ENCODE assay signal across 20 cellular contexts in genomic region chr11:111426615-111427014, GRCh38. TPM values are rescaled to one million over a fixed set of nuclear protein-coding genes. Genes with fewer than 3 reads are reported as not detected.
DNase-seq lines count a peak whose midpoint lies in the region; ATAC-seq and TF ChIP-seq lines count a peak whose summit lies in the region.
"Had no signal": no experiment of that assay in that cellular context is flagged by ENCODE, and none has a peak within 500 bp of the region (broad histone marks: within the 10 kb centered on the region; RNA-seq: fewer than 3 reads in every experiment).

No MANE protein-coding gene starts in this region.

- H3K4me2 ChIP-seq in BLaER1 treated with 17β-estradiol and CSF1 and Interleukin-3, amounts not matched to agents 10 nM and 100 nM = peak overlapping the region in 8 of 11 experiments; percentile 58 to 88 (median 79); a peak in 16 of 22 replicates

- no peak overlapping the region for H3K4me3 ChIP-seq in BLaER1 treated with 17β-estradiol and CSF1 and Interleukin-3, amounts not matched to agents 10 nM and 100 nM
- no peak overlapping the region for H3K4me3 ChIP-seq in left lung
- H3K4me3 ChIP-seq: adrenal gland, heart left ventricle, MG63, SJSA1, skin epidermis, upper lobe of left lung had no signal

- H3K9ac ChIP-seq in BLaER1 treated with 17β-estradiol and CSF1 and Interleukin-3, amounts not matched to agents 10 nM and 100 nM = peak overlapping the region in 1 of 11 experiments; percentile 43; a peak in 1 of 22 replicates

- H3K27me3 Mint-ChIP-seq in T-helper 17 cell = peaks cover 48% of the 10 kb centered on the region

- H3K36me3 ChIP-seq in BLaER1 treated with 17β-estradiol and CSF1 and Interleukin-3, amounts not matched to agents 10 nM and 100 nM = no peaks in the 10 kb centered on the region
- no peaks in the 10 kb centered on the region for H3K36me3 ChIP-seq in left lung
- H3K36me3 ChIP-seq: adrenal gland, heart left ventricle, MG63, SJSA1, upper lobe of left lung had no signal

- TF ChIP-seq CTCF in left lung (IDR thresholded peaks at IDR 0.05) = no peak

- peaks cover 3% of the 10 kb centered on the region for H3K4me1 Mint-ChIP-seq in T-helper 17 cell

- ATAC-seq in esophagus mucosa (peak; percentile 87), left lung (no peak), T-helper 17 cell (no peak)
- ATAC-seq: heart left ventricle; stimulated activated naive B cell treated with anti-CD40 and anti-IgM and Interleukin-4, amounts not matched to agents 10 μg/mL and 1 μg/mL and 100 μg/mL, for 72 hours had no signal

- no peaks in the 10 kb centered on the region for H4K20me1 ChIP-seq in BLaER1 treated with 17β-estradiol and CSF1 and Interleukin-3, amounts not matched to agents 10 nM and 100 nM

- DNase-seq in DMS79 treated with DMSO at 0.1 percent for 48 hours (lab: John Stamatoyannopoulos, UW) (peak; percentile 91), NCI-H345 (lab: John Stamatoyannopoulos, UW) (peak; percentile 83), hepatic stellate cell (ENCODE audit: low spot score) (no peak), left lung (no peak), T-helper 17 cell (no peak)
- no peak for DNase-seq in activated naive CD4-positive, alpha-beta T cell (lab: John Stamatoyannopoulos, UW)
- DNase-seq: activated CD4-positive, alpha-beta memory T cell treated with anti-CD3 and anti-CD28 coated beads for 36 hours; adrenal gland; kidney; MG63; NK-92 treated with Interleukin-12 subunit alpha and Interleukin-12 subunit beta, amount 100 ng/mL, for 24 hours; stimulated activated naive B cell treated with anti-CD40 and anti-IgM and Interleukin-4, amounts not matched to agents 10 μg/mL and 1 μg/mL and 100 μg/mL, for 72 hours had no signal

- no peaks in the 10 kb centered on the region for H3K36me3 Mint-ChIP-seq in T-helper 17 cell (ENCODE audit: low read depth)
- H3K36me3 Mint-ChIP-seq: activated CD4-positive, alpha-beta memory T cell treated with anti-CD3 and anti-CD28 coated beads for 36 hours; stimulated activated naive B cell treated with anti-CD40 and anti-IgM and Interleukin-4, amounts not matched to agents 10 μg/mL and 1 μg/mL and 100 μg/mL, for 72 hours had no signal

- H3K27ac Mint-ChIP-seq in T-helper 17 cell = no peak overlapping the region
- H3K27ac Mint-ChIP-seq: activated CD4-positive, alpha-beta memory T cell treated with anti-CD3 and anti-CD28 coated beads for 36 hours had no signal

- no peak overlapping the region for H3K4me3 Mint-ChIP-seq in T-helper 17 cell
- H3K4me3 Mint-ChIP-seq: activated CD4-positive, alpha-beta memory T cell treated with anti-CD3 and anti-CD28 coated beads for 36 hours; stimulated activated naive B cell treated with anti-CD40 and anti-IgM and Interleukin-4, amounts not matched to agents 10 μg/mL and 1 μg/mL and 100 μg/mL, for 72 hours had no signal

- H3K9me3 ChIP-seq in BLaER1 treated with 17β-estradiol and CSF1 and Interleukin-3, amounts not matched to agents 10 nM and 100 nM (replicated peaks in 1 of 11) = no peaks in the 10 kb centered on the region
- H3K9me3 ChIP-seq in left lung = no peaks in the 10 kb centered on the region
- no peaks in the 10 kb centered on the region for H3K9me3 ChIP-seq in T-helper 17 cell (ENCODE audit: control insufficient read depth, low read length, poor library complexity, severe bottlenecking)
- H3K9me3 ChIP-seq: adrenal gland, heart left ventricle, MG63, SJSA1, upper lobe of left lung had no signal

- H3K27ac ChIP-seq in BLaER1 treated with 17β-estradiol and CSF1 and Interleukin-3, amounts not matched to agents 10 nM and 100 nM = peak overlapping the region in 3 of 11 experiments; percentile 64 to 65 (median 65); a peak in 4 of 22 replicates
- no peak overlapping the region for H3K27ac ChIP-seq in left lung
- H3K27ac ChIP-seq: adrenal gland, heart left ventricle, SJSA1, skin epidermis, upper lobe of left lung had no signal

- intact Hi-C loops in left lung (cut with DNase I) = loop anchor here in 1 of 2 donors (5.0 kb wide), 1 partner anchor 144 kb away; no protein-coding TSS in a partner anchor

- no peaks in the 10 kb centered on the region for H3K27me3 ChIP-seq in BLaER1 treated with 17β-estradiol and CSF1 and Interleukin-3, amounts not matched to agents 10 nM and 100 nM
- H3K27me3 ChIP-seq in left lung = no peaks in the 10 kb centered on the region
- H3K27me3 ChIP-seq: adrenal gland, MG63, SJSA1, upper lobe of left lung had no signal

- H3K4me1 ChIP-seq in BLaER1 treated with 17β-estradiol and CSF1 and Interleukin-3, amounts not matched to agents 10 nM and 100 nM = peaks cover 0 to 91% (median 57%) of the 10 kb centered on the region in 10 experiments; a peak in 16 of 20 replicates
- no peaks in the 10 kb centered on the region for H3K4me1 ChIP-seq in left lung
- H3K4me1 ChIP-seq: adrenal gland, heart left ventricle, SJSA1, upper lobe of left lung had no signal

RNA-seq across cellular contexts. Expression of gene POU2AF1, which starts 47.5 kb away (rescaled TPM):
- total RNA-seq in esophagus mucosa (2.6 TPM), left lung (1 to 10 TPM; 1.3 to 4.5 TPM), T-helper 17 cell (10 to 100 TPM in 1 of 2 donors, 1 to 10 TPM in 1; 1.6 to 10.5 TPM)
- total RNA-seq: endothelial cell of umbilical vein, osteoblast, SJSA1 had no signal

Comparison
In these comparisons a context has a peak if more than half of its experiments do, and no peak if none do; other contexts are left out.
1. DNase-seq: peak in DMS79 treated with DMSO at 0.1 percent for 48 hours (single experiment) and NCI-H345 (single experiment); none in hepatic stellate cell (single experiment), left lung (0 of 2), T-helper 17 cell (0 of 3) and activated naive CD4-positive, alpha-beta T cell (0 of 4).